In genomic region chr9:133126697-133127339, GRCh38 we compare ENCODE assay signal across 9 cellular contexts. TPM values are rescaled to one million over a fixed set of nuclear protein-coding genes. Genes with fewer than 3 reads are reported as not detected.
DNase-seq lines count a peak whose midpoint lies in the region; ATAC-seq and TF ChIP-seq lines count a peak whose summit lies in the region.
"Had no signal": no experiment of that assay in that cellular context is flagged by ENCODE, and none has a peak within 500 bp of the region (broad histone marks: within the 10 kb centered on the region; RNA-seq: fewer than 3 reads in every experiment).

No MANE protein-coding gene starts in this region.

- TF ChIP-seq EP300 in esophagus muscularis mucosa (IDR thresholded peaks at IDR 0.05) = no peak

- peaks cover 58% of the 10 kb centered on the region for H4K20me1 ChIP-seq in osteoblast (ENCODE audit: insufficient read depth, low read length)

- no peak for TF ChIP-seq CTCF in RWPE1 (conservative IDR thresholded peaks at IDR 0.05; ENCODE audit: low read depth)
- TF ChIP-seq CTCF in esophagus muscularis mucosa (IDR thresholded peaks at IDR 0.05) = no peak
- TF ChIP-seq CTCF in osteoblast (IDR thresholded peaks at IDR 0.05; ENCODE audit: extremely low read depth, low read depth, low read length) = no peak

- ATAC-seq in HG02938 (IDR thresholded peaks at IDR 0.05; ENCODE audit: unreplicated experiment) = no peak

- H3K79me2 ChIP-seq in osteoblast (ENCODE audit: insufficient read depth, low read length) = no peaks in the 10 kb centered on the region

- H3K4me2 ChIP-seq in osteoblast (ENCODE audit: insufficient read depth, low read length) = peak overlapping the region; percentile 59

- TF ChIP-seq POLR2A in esophagus muscularis mucosa (IDR thresholded peaks at IDR 0.05; ENCODE audit: low read depth) = no peak

- peak; percentile 44 for DNase-seq in AG20443 (ENCODE audit: low spot score)
- no peak for DNase-seq in RWPE1 (ENCODE audit: low spot score)
- no peak for DNase-seq in esophagus muscularis mucosa (ENCODE audit: extremely low spot score)
- DNase-seq in osteoblast (ENCODE audit: insufficient read length, low spot score, missing footprints) = no peak
- no peak for DNase-seq in NCI-H1417 treated with DMSO at 0.1 percent for 48 hours (lab: John Stamatoyannopoulos, UW)
- no peak for DNase-seq in HPDE6-E6E7 (ENCODE audit: extremely low spot score)
- no peak for DNase-seq in AG08395 (ENCODE audit: low spot score)
- DNase-seq: WERI-Rb-1 had no signal

- no peaks in the 10 kb centered on the region for H3K9me3 ChIP-seq in esophagus muscularis mucosa
- H3K9me3 ChIP-seq in osteoblast (ENCODE audit: low read depth, low read length) = no peaks in the 10 kb centered on the region

- CTCF ChIA-PET in RWPE1 (lab: Yijun Ruan, JAX) = interaction anchor here (1.0 to 6.0 kb wide), 3 partner anchors 10 to 21 kb away, joined by 3 to 47 read pairs (median 10); no protein-coding TSS in a partner anchor

- peaks cover 54 to 78% (median 65%) of the 10 kb centered on the region in 4 donors for H3K4me1 ChIP-seq in esophagus muscularis mucosa
- peaks cover 33% of the 10 kb centered on the region for H3K4me1 ChIP-seq in osteoblast (ENCODE audit: insufficient read depth, low read length)

- intact Hi-C loops in esophagus muscularis mucosa (cut with DNase I) = no loop called here

- H2AFZ ChIP-seq in osteoblast (ENCODE audit: low read length) = no peak overlapping the region

- 84% methylated on average over 15 of the region's 17 CpGs for WGBS in esophagus muscularis mucosa

- H3K27ac ChIP-seq in RWPE1 (peak overlapping the region; percentile 44), esophagus muscularis mucosa (replicated peaks in 1 of 4) (peak overlapping the region; percentile 52 to 82 (median 64)), osteoblast (ENCODE audit: low read depth, low read length) (no peak overlapping the region)
- H3K27ac ChIP-seq: WERI-Rb-1 had no signal

- H3K36me3 ChIP-seq in esophagus muscularis mucosa = no peaks in the 10 kb centered on the region
- H3K36me3 ChIP-seq in osteoblast (ENCODE audit: insufficient read depth, low read length) = no peaks in the 10 kb centered on the region
- H3K36me3 ChIP-seq: WERI-Rb-1 had no signal

- POLR2A ChIA-PET in RWPE1 (lab: Yijun Ruan, JAX; ENCODE audit: low non-redundant PET) = no interaction called here

- H3K4me3 ChIP-seq in esophagus muscularis mucosa = peak overlapping the region; percentile 29 to 48 (median 41)
- peak overlapping the region; percentile 62 for H3K4me3 ChIP-seq in osteoblast (ENCODE audit: insufficient read depth, low read length)

- no peaks in the 10 kb centered on the region for H3K27me3 ChIP-seq in esophagus muscularis mucosa
- peaks cover 15% of the 10 kb centered on the region for H3K27me3 ChIP-seq in osteoblast (ENCODE audit: insufficient read depth, low read length)

RNA-seq across cellular contexts. Expression of gene RALGDS, which starts 5.8 kb away (rescaled TPM):
- total RNA-seq in esophagus muscularis mucosa = 10 to 100 TPM; 48.6 to 67.4 (median 54.8) TPM
- total RNA-seq in osteoblast = 11.2 and 12.7 TPM in 2 replicates

RNA-seq across cellular contexts. Expression of gene GBGT1, which starts 36.9 kb away (rescaled TPM):
- total RNA-seq in esophagus muscularis mucosa (10 to 100 TPM; 15.9 to 19.1 (median 17.5) TPM), osteoblast (3.3 and 3.8 TPM in 2 replicates)
